ENCODE assay signal across 8 cellular contexts in genomic region chr18:26091047-26091630, GRCh38. TPM values are rescaled to one million over a fixed set of nuclear protein-coding genes. Genes with fewer than 3 reads are reported as not detected.
DNase-seq lines count a peak whose midpoint lies in the region; ATAC-seq, FAIRE-seq and TF ChIP-seq lines count a peak whose summit lies in the region.

No MANE protein-coding gene starts in this region.

- peak; percentile 48 for ATAC-seq in GM18909 (IDR thresholded peaks at IDR 0.05; ENCODE audit: poor library complexity, unreplicated experiment)
- ATAC-seq in HG03064 (IDR thresholded peaks at IDR 0.05; ENCODE audit: low read depth, unreplicated experiment), result peak; percentile 38
- ATAC-seq in HepG2, result peak; percentile 61
- no peak for ATAC-seq in thoracic aorta (ENCODE audit: insufficient number of reproducible peaks, low FRiP score, low read depth)

- TF ChIP-seq POLR2A in breast epithelium (IDR thresholded peaks at IDR 0.05), result no peak
- no peak; a peak in 1 of 4 replicates for TF ChIP-seq POLR2A in HepG2 (IDR thresholded peaks at IDR 0.05; ENCODE audit: insufficient read depth in 1 of 2, low read depth in 2 of 2, low read length in 2 of 2)

- H3K4me1 ChIP-seq in BLaER1 treated with 17β-estradiol and CSF1 and Interleukin-3, amounts not matched to agents 10 nM and 100 nM, result peaks cover 15 to 30% (median 26%) of the 10 kb centered on the region in 10 experiments
- H3K4me1 ChIP-seq in breast epithelium (no peaks in the 10 kb centered on the region), HepG2 (ENCODE audit: insufficient read depth, low read length) (peaks cover 19% of the 10 kb centered on the region), thoracic aorta (ENCODE audit: control insufficient read depth in 1 of 2, low read depth in 2 of 2) (peaks cover 17 to 19% of the 10 kb centered on the region in 2 donors)

- H2AFZ ChIP-seq in HepG2 (ENCODE audit: low read length), result peak overlapping the region; percentile 89

- peak overlapping the region; percentile 90 to 98 (median 97) for H3K9ac ChIP-seq in BLaER1 treated with 17β-estradiol and CSF1 and Interleukin-3, amounts not matched to agents 10 nM and 100 nM
- H3K9ac ChIP-seq in HepG2 (ENCODE audit: insufficient read depth, low read depth, low read length), result peak overlapping the region; percentile 78

- H3K4me2 ChIP-seq in BLaER1 treated with 17β-estradiol and CSF1 and Interleukin-3, amounts not matched to agents 10 nM and 100 nM, result peak overlapping the region; percentile 76 to 93 (median 86)
- peak overlapping the region; percentile 83 for H3K4me2 ChIP-seq in HepG2 (ENCODE audit: low read depth, low read length)

- POLR2A ChIA-PET in HepG2 (lab: Yijun Ruan, JAX), result no interaction called here

- peak overlapping the region; percentile 92 to 98 (median 98); a peak in 21 of 22 replicates for H3K27ac ChIP-seq in BLaER1 treated with 17β-estradiol and CSF1 and Interleukin-3, amounts not matched to agents 10 nM and 100 nM
- H3K27ac ChIP-seq in breast epithelium, result peak overlapping the region; percentile 96 to 99
- peak overlapping the region; percentile 85 for H3K27ac ChIP-seq in HepG2 (ENCODE audit: extremely low read length, insufficient read depth, low read length)
- H3K27ac ChIP-seq in thoracic aorta, result peak overlapping the region; percentile 99

- no peak for TF ChIP-seq RAD21 in HepG2 (CRISPR knock-in tag; IDR thresholded peaks at IDR 0.05)

- peaks cover 0 to 1% (median 0%) of the 10 kb centered on the region in 11 experiments; a peak in 1 of 22 replicates for H3K9me3 ChIP-seq in BLaER1 treated with 17β-estradiol and CSF1 and Interleukin-3, amounts not matched to agents 10 nM and 100 nM (replicated peaks in 1 of 11)
- H3K9me3 ChIP-seq in breast epithelium (no peaks in the 10 kb centered on the region), HepG2 (ENCODE audit: low read length) (no peaks in the 10 kb centered on the region), thoracic aorta (no peaks in the 10 kb centered on the region)

- CTCF ChIA-PET in HepG2 (lab: Yijun Ruan, JAX; ENCODE audit: low intra/inter-chr PET ratio, low total read pairs), result no interaction called here

- BruUV-seq in HepG2 (replicated peaks; lab: Mats Ljungman, UMichigan), result TSS peak; percentile 85

- H3K27me3 ChIP-seq in BLaER1 treated with 17β-estradiol and CSF1 and Interleukin-3, amounts not matched to agents 10 nM and 100 nM, result no peaks in the 10 kb centered on the region
- no peaks in the 10 kb centered on the region for H3K27me3 ChIP-seq in breast epithelium
- peaks cover 0 to 3% of the 10 kb centered on the region in 2 experiments; a peak in 1 of 5 replicates for H3K27me3 ChIP-seq in HepG2 (ENCODE audit: control insufficient read depth in 1 of 2, insufficient read depth in 2 of 2, low read length in 2 of 2)
- no peaks in the 10 kb centered on the region for H3K27me3 ChIP-seq in thoracic aorta (replicated peaks; ENCODE audit: insufficient read depth)

- WGBS in HepG2 (ENCODE audit: low lambda C conversion rate), result 1% methylated on average over 15 of the region's 29 CpGs

- intact Hi-C loops in breast epithelium (cut with DNase I; ENCODE audit: low total_unique reads), result no loop called here
- intact Hi-C loops in HepG2 (cut with micrococcal nuclease; ENCODE audit: unreplicated experiment), result loop anchor here (10.0 kb wide), 1 partner anchor 114 kb away; no protein-coding TSS in a partner anchor

- peaks cover 24 to 38% (median 33%) of the 10 kb centered on the region in 11 experiments; a peak in 20 of 22 replicates for H4K20me1 ChIP-seq in BLaER1 treated with 17β-estradiol and CSF1 and Interleukin-3, amounts not matched to agents 10 nM and 100 nM
- peaks cover 10% of the 10 kb centered on the region; the same call in 1 of the 2 replicates for H4K20me1 ChIP-seq in HepG2 (ENCODE audit: insufficient read depth, low read length)

- in situ Hi-C loops in HepG2 (cut with HindIII; ENCODE audit: extremely low pct_ligation_motif_present, low pct_unique_long_range_greater_than_20kb), result no loop called here

- peak overlapping the region; percentile 77 to 95 (median 89) for H3K4me3 ChIP-seq in BLaER1 treated with 17β-estradiol and CSF1 and Interleukin-3, amounts not matched to agents 10 nM and 100 nM
- H3K4me3 ChIP-seq in breast epithelium, result peak overlapping the region; percentile 80 to 96 (median 88)
- peak overlapping the region; percentile 74 to 85 (median 75) for H3K4me3 ChIP-seq in HepG2 (replicated peaks in 1 of 3; ENCODE audit: insufficient read depth in 1 of 3, low read depth in 2 of 3, low read length in 3 of 3)
- H3K4me3 ChIP-seq in thoracic aorta, result peak overlapping the region; percentile 99

- peaks cover 31% of the 10 kb centered on the region for H3K79me2 ChIP-seq in HepG2 (ENCODE audit: insufficient read depth, low read length)

- TF ChIP-seq CTCF in breast epithelium (IDR thresholded peaks at IDR 0.05) (no peak), HepG2 (CRISPR knock-in tag; IDR thresholded peaks at IDR 0.05) (no peak), thoracic aorta (IDR thresholded peaks at IDR 0.05) (no peak)

- peaks cover 9 to 14% (median 11%) of the 10 kb centered on the region in 11 experiments for H3K36me3 ChIP-seq in BLaER1 treated with 17β-estradiol and CSF1 and Interleukin-3, amounts not matched to agents 10 nM and 100 nM
- no peaks in the 10 kb centered on the region for H3K36me3 ChIP-seq in breast epithelium
- peaks cover 0 to 6% of the 10 kb centered on the region in 2 experiments; a peak in 3 of 5 replicates for H3K36me3 ChIP-seq in HepG2 (replicated peaks in 1 of 2; ENCODE audit: control insufficient read depth in 1 of 2, insufficient read depth in 2 of 2, low read length in 2 of 2)
- H3K36me3 ChIP-seq in thoracic aorta, result no peaks in the 10 kb centered on the region

- DNase-seq in NOMO-1 treated with dmso at 0.1 percent for 144 hours (lab: John Stamatoyannopoulos, UW; ENCODE audit: unreplicated experiment), result peak; percentile 87
- no peak for DNase-seq in breast epithelium (ENCODE audit: low spot score in 2 of 2)
- peak; percentile 54 for DNase-seq in HepG2 (ENCODE audit: low spot score)
- peak; percentile 12 for DNase-seq in thoracic aorta (ENCODE audit: low spot score)
- no peak for DNase-seq in foreskin melanocyte

- no peak for TF ChIP-seq EP300 in HepG2 (IDR thresholded peaks at IDR 0.05; ENCODE audit: low read depth in 2 of 2, low read length in 2 of 2)
- no peak for TF ChIP-seq EP300 in HepG2 (CRISPR knock-in tag; IDR thresholded peaks at IDR 0.05; ENCODE audit: borderline replicate concordance)

- FAIRE-seq in HepG2 (lab: Jason Lieb, UNC), result peak; percentile 26

TF ChIP-seq in HepG2, 621 proteins besides CTCF, POLR2A, EP300 and RAD21 (continues in another document):
- peak; percentile 53 for TF ChIP-seq NFYC (CRISPR knock-in tag; IDR thresholded peaks at IDR 0.05)

RNA-seq across cellular contexts. Expression of gene SS18, which starts 0.7 kb away (rescaled TPM):
- total RNA-seq in breast epithelium (100 to 1,000 TPM in 2 of 3 donors, 10 to 100 TPM in 1; 99.1 to 205 (median 148) TPM), HepG2 (2016; rRNA removed; fragmentation: Illumina TruSeq; extraction: Trizol) (49.2 and 61.4 TPM in 2 replicates), thoracic aorta (100 to 1,000 TPM in 1 of 2 donors, 10 to 100 TPM in 1; 85.0 to 118 TPM)
- total RNA-seq in HepG2 (2016; cell fraction: cytosol; rRNA removed; fragmentation: Illumina TruSeq; extraction: Trizol; ENCODE audit: low read depth), result 10.7 and 13.7 TPM in 2 replicates
- total RNA-seq in HepG2 (2016; cell fraction: insoluble cytoplasmic fraction; rRNA removed; fragmentation: Illumina TruSeq; extraction: Trizol), result 51.5 and 60.3 TPM in 2 replicates
- total RNA-seq in HepG2 (2016; cell fraction: membrane; rRNA removed; fragmentation: Illumina TruSeq; extraction: Trizol), result 21.3 and 25.4 TPM in 2 replicates
- 48.8 and 54.9 TPM in 2 replicates for total RNA-seq in HepG2 (2016; cell fraction: nucleus; rRNA removed; fragmentation: Illumina TruSeq; extraction: Trizol)
- polyA plus RNA-seq in HepG2 (2011; rRNA removed), result 82.7 and 83.2 TPM in 2 replicates
- 54.4 and 60.0 TPM in 2 replicates for polyA plus RNA-seq in HepG2 (2011; cell fraction: cytosol; rRNA removed)
- polyA plus RNA-seq in HepG2 (2011; cell fraction: nucleus; rRNA removed), result 137 and 298 TPM in 2 replicates
- polyA plus RNA-seq in HepG2 (2012), result 22.4 and 25.8 TPM in 2 replicates
- 2.4 and 2.5 TPM in 2 replicates for polyA plus RNA-seq in HepG2 (2016; cell fraction: cytosol; fragmentation: Illumina TruSeq; extraction: Trizol; ENCODE audit: low read depth)
- 53.8 and 56.4 TPM in 2 replicates for polyA plus RNA-seq in HepG2 (2016; cell fraction: insoluble cytoplasmic fraction; fragmentation: Illumina TruSeq; extraction: Trizol; ENCODE audit: low read depth)
- 8.0 and 8.3 TPM in 2 replicates for polyA plus RNA-seq in HepG2 (2016; cell fraction: membrane; fragmentation: Illumina TruSeq; extraction: Trizol; ENCODE audit: low read depth)
- 60.3 and 72.6 TPM in 2 replicates for polyA plus RNA-seq in HepG2 (2016; cell fraction: nucleus; fragmentation: Illumina TruSeq; extraction: Trizol; ENCODE audit: insufficient read depth, low read depth)
- polyA minus RNA-seq in HepG2 (2011; rRNA and poly(A)+ RNA removed; ENCODE audit: low replicate concordance), result 114 and 259 TPM in 2 replicates
- polyA minus RNA-seq in HepG2 (2011; cell fraction: cytosol; rRNA and poly(A)+ RNA removed), result 68.2 and 84.6 TPM in 2 replicates
- polyA minus RNA-seq in HepG2 (2011; cell fraction: nucleus; rRNA and poly(A)+ RNA removed), result 156 TPM in 2 replicates

RNA-seq across cellular contexts. Expression of gene PSMA8, which starts 42.5 kb away (rescaled TPM):
- total RNA-seq in breast epithelium (not detected), HepG2 (2016; rRNA removed; fragmentation: Illumina TruSeq; extraction: Trizol) (not detected in 2 replicates), thoracic aorta (not detected)
- total RNA-seq in HepG2 (2016; cell fraction: cytosol; rRNA removed; fragmentation: Illumina TruSeq; extraction: Trizol; ENCODE audit: low read depth), result not detected in 2 replicates
- total RNA-seq in HepG2 (2016; cell fraction: insoluble cytoplasmic fraction; rRNA removed; fragmentation: Illumina TruSeq; extraction: Trizol), result not detected in 2 replicates
- total RNA-seq in HepG2 (2016; cell fraction: membrane; rRNA removed; fragmentation: Illumina TruSeq; extraction: Trizol), result not detected in 2 replicates
- total RNA-seq in HepG2 (2016; cell fraction: nucleus; rRNA removed; fragmentation: Illumina TruSeq; extraction: Trizol), result not detected in 2 replicates
- not detected in 2 replicates for polyA plus RNA-seq in HepG2 (2011; rRNA removed)
- polyA plus RNA-seq in HepG2 (2011; cell fraction: cytosol; rRNA removed), result not detected in 2 replicates
- not detected in 2 replicates for polyA plus RNA-seq in HepG2 (2011; cell fraction: nucleus; rRNA removed)
- polyA plus RNA-seq in HepG2 (2012), result not detected in 2 replicates
- polyA plus RNA-seq in HepG2 (2016; cell fraction: cytosol; fragmentation: Illumina TruSeq; extraction: Trizol; ENCODE audit: low read depth), result not detected in 2 replicates
- polyA plus RNA-seq in HepG2 (2016; cell fraction: insoluble cytoplasmic fraction; fragmentation: Illumina TruSeq; extraction: Trizol; ENCODE audit: low read depth), result not detected in 2 replicates
- not detected in 2 replicates for polyA plus RNA-seq in HepG2 (2016; cell fraction: membrane; fragmentation: Illumina TruSeq; extraction: Trizol; ENCODE audit: low read depth)
- not detected in 2 replicates for polyA plus RNA-seq in HepG2 (2016; cell fraction: nucleus; fragmentation: Illumina TruSeq; extraction: Trizol; ENCODE audit: insufficient read depth, low read depth)
- polyA minus RNA-seq in HepG2 (2011; rRNA and poly(A)+ RNA removed; ENCODE audit: low replicate concordance), result not detected in 2 replicates
- not detected in 2 replicates for polyA minus RNA-seq in HepG2 (2011; cell fraction: cytosol; rRNA and poly(A)+ RNA removed)
- polyA minus RNA-seq in HepG2 (2011; cell fraction: nucleus; rRNA and poly(A)+ RNA removed), result not detected in 2 replicates

Comparison
In these comparisons a context has a peak if more than half of its experiments do, and no peak if none do; other contexts are left out.
1. DNase-seq: peak in NOMO-1 treated with dmso at 0.1 percent for 144 hours (single experiment), HepG2 (single experiment) and thoracic aorta (single experiment); none in breast epithelium (0 of 2) and foreskin melanocyte (single experiment).
2. Peak in every context shown above with its lines, with median percentiles within 50 percentile points of each other: H3K27ac ChIP-seq and H3K4me3 ChIP-seq.